Comparison of ENCODE assay signal across 16 cellular contexts in genomic region chr20:13799974-13800373, GRCh38. TPM values are rescaled to one million over a fixed set of nuclear protein-coding genes. Genes with fewer than 3 reads are reported as not detected.
DNase-seq lines count a peak whose midpoint lies in the region; ATAC-seq lines count a peak whose summit lies in the region.
"Had no signal": no experiment of that assay in that cellular context is flagged by ENCODE, and none has a peak within 500 bp of the region (broad histone marks: within the 10 kb centered on the region; RNA-seq: fewer than 3 reads in every experiment).

No MANE protein-coding gene starts in this region.

- no peaks in the 10 kb centered on the region for H3K79me2 ChIP-seq in GM23248 (ENCODE audit: insufficient read depth)

- no peaks in the 10 kb centered on the region for H3K9me3 ChIP-seq in GM23248 (ENCODE audit: low read depth)
- H3K9me3 ChIP-seq: stomach had no signal

- peaks cover 30% of the 10 kb centered on the region for H3F3A ChIP-seq in GM23248 (ENCODE audit: insufficient read depth)

- H3K27me3 ChIP-seq in GM23248 (replicated peaks; ENCODE audit: insufficient read depth): no peaks in the 10 kb centered on the region
- no peaks in the 10 kb centered on the region for H3K27me3 ChIP-seq in rectal smooth muscle tissue (ENCODE audit: control insufficient read depth, insufficient read depth, low read length)
- H3K27me3 ChIP-seq: stomach had no signal

- peaks cover 50% of the 10 kb centered on the region for H3K36me3 ChIP-seq in GM23248 (ENCODE audit: low read depth)
- H3K36me3 ChIP-seq in rectal smooth muscle tissue (ENCODE audit: control insufficient read depth, insufficient read depth, low read length): peaks cover 29% of the 10 kb centered on the region

- in situ Hi-C loops in GM23248 (cut with MboI): no loop called here

- no peak overlapping the region for H2AFZ ChIP-seq in GM23248

- H3K9ac ChIP-seq in GM23248 (no peak overlapping the region), rectal smooth muscle tissue (ENCODE audit: low read length) (no peak overlapping the region)

- H3K4me3 ChIP-seq in GM23248 (no peak overlapping the region), rectal smooth muscle tissue (ENCODE audit: low read length) (no peak overlapping the region)
- H3K4me3 ChIP-seq: stomach had no signal

- H4K20me1 ChIP-seq in GM23248 (ENCODE audit: insufficient read depth): no peaks in the 10 kb centered on the region; the same call in 1 of the 2 replicates

- no peaks in the 10 kb centered on the region for H3K9me2 ChIP-seq in GM23248 (ENCODE audit: insufficient read depth)

- intact Hi-C loops in left ventricle myocardium superior (cut with micrococcal nuclease): no loop called here
- intact Hi-C loops in posterior vena cava (cut with DNase I): no loop called here

- H3K27ac ChIP-seq in GM23248 (peak overlapping the region; percentile 9; the same call in 1 of the 2 replicates), rectal smooth muscle tissue (ENCODE audit: low read depth, low read length) (peak overlapping the region; percentile 20)

- DNase-seq in GM23248 (no peak), amniotic epithelial cell (ENCODE audit: low read depth) (peak; percentile 28), left ventricle myocardium superior (no peak), posterior vena cava (ENCODE audit: low spot score) (no peak)
- no peak for DNase-seq in stimulated activated CD4-positive, alpha-beta T cell treated with anti-CD3 and anti-CD28 coated beads, Interleukin-15, amount 100 ng/mL, for 24 hours
- DNase-seq: activated CD4-positive, alpha-beta T cell treated with anti-CD3 and anti-CD28 coated beads, Interleukin-2, amount 50 U/mL, for 48 hours; effector CD4-positive, alpha-beta T cell; H7; mesendoderm; NCI-H1436 treated with DMSO at 0.1 percent for 48 hours; stimulated activated CD4-positive, alpha-beta T cell treated with anti-CD3 and anti-CD28 coated beads, Interleukin-2, amount 100 ng/mL, for 24 hours; stomach; T-helper 1 cell had no signal

- H3K4me2 ChIP-seq in GM23248 (ENCODE audit: unreplicated experiment): no peak overlapping the region

- ATAC-seq in left ventricle myocardium superior: peak; percentile 11
- no peak for ATAC-seq in GM21723 (IDR thresholded peaks at IDR 0.05; ENCODE audit: unreplicated experiment)
- ATAC-seq in HG02884 (IDR thresholded peaks at IDR 0.05; ENCODE audit: unreplicated experiment): no peak

- 97 to 98% methylated on average over 2 of the region's 2 CpGs for WGBS in GM23248 (ENCODE audit: low coverage in 1 of 2, low lambda C conversion rate in 2 of 2, missing lambda C conversion rate in 2 of 2), 2 experiments

- H3K4me1 ChIP-seq in GM23248 (ENCODE audit: insufficient read depth) (peaks cover 12% of the 10 kb centered on the region), rectal smooth muscle tissue (ENCODE audit: control insufficient read depth, insufficient read depth, low read length) (peaks cover 11% of the 10 kb centered on the region)

RNA-seq across cellular contexts. Expression of gene NDUFAF5, which starts 15.1 kb away (rescaled TPM):
- 5.3 and 13.0 TPM in 2 replicates for total RNA-seq in GM23248 (2014; rRNA removed; shearing (Covaris generic))
- polyA plus RNA-seq in GM23248 (2016; fragmentation: Nextera tagmentation; extraction: Ambion mirVana): 14.5 and 16.2 TPM in 2 replicates
- total RNA-seq in left ventricle myocardium superior (67.4 TPM), posterior vena cava (10 to 100 TPM; 25.5 to 30.2 TPM)

RNA-seq across cellular contexts. Expression of gene ESF1, which starts 15.3 kb away (rescaled TPM):
- total RNA-seq in GM23248 (2014; rRNA removed; shearing (Covaris generic)): 8.3 and 16.8 TPM in 2 replicates
- polyA plus RNA-seq in GM23248 (2016; fragmentation: Nextera tagmentation; extraction: Ambion mirVana): 7.7 and 7.9 TPM in 2 replicates
- total RNA-seq in left ventricle myocardium superior: 13.7 TPM
- total RNA-seq in posterior vena cava: 10 to 100 TPM; 19.1 to 22.8 TPM
